8 cellular contexts compared by ENCODE assay signal in genomic region chr7:154950992-154951391, GRCh38.
"Had no signal": no experiment of that assay in that cellular context is flagged by ENCODE, and none has a peak within 500 bp of the region (broad histone marks: within the 10 kb centered on the region; RNA-seq: fewer than 3 reads in every experiment).

No MANE protein-coding gene starts in this region.

- FAIRE-seq: H1, H54, K562 had no signal

- H3K27ac ChIP-seq: HL-60 had no signal

- DNase-seq: H9, HCEC 1CT, IMR-90 had no signal

- ATAC-seq: GM23338, K562 had no signal

- H3K4me3 ChIP-seq: GM23338, K562 had no signal
